In the genomic region with DNA sequence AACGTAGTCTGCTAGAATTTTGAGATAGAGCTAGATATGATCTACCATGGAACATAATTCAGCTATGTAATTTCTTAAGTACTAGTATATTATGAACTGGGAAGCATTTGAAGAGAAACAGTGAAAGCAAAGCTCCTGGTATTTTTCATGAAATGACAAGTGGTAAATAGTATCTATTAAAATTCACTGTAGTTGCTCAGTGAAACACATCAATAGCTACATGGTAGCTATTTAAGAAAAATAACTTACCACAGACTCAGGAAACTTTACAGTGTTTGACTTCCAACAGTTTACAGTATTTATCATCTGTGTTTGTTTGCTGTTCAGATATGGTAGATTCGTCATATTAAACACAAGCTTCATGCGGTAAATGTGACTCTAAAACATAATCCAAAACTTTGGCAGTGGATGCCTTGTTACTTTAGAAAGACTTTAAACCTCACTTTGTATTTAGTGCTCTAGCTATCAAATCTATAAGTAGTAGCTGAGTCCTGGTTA, we compare ENCODE assay signal across 1 cellular context.
TF ChIP-seq lines count a peak whose summit lies in the region.

No MANE protein-coding gene starts in this region.

TF ChIP-seq in IMR-90, 13 proteins besides CTCF, POLR2A, EP300 and RAD21:
- TF ChIP-seq NFE2L2 (IDR thresholded peaks at IDR 0.05; ENCODE audit: low read depth, low read length) (no peak), MAZ (IDR thresholded peaks at IDR 0.05; ENCODE audit: borderline replicate concordance, low read depth, low read length) (no peak), MAFK (IDR thresholded peaks at IDR 0.05; ENCODE audit: low read depth, low read length) (no peak), RCOR1 (IDR thresholded peaks at IDR 0.05; ENCODE audit: insufficient replicate concordance, low read length) (no peak), RFX5 (IDR thresholded peaks at IDR 0.05; ENCODE audit: low read depth, low read length) (no peak), CEBPB (IDR thresholded peaks at IDR 0.05; ENCODE audit: low read depth, low read length) (no peak), BHLHE40 (IDR thresholded peaks at IDR 0.05; ENCODE audit: low read depth, low read length) (no peak), FOS (IDR thresholded peaks at IDR 0.05; ENCODE audit: low read depth, low read length) (no peak), CHD1 (IDR thresholded peaks at IDR 0.05; ENCODE audit: low read depth, low read length) (no peak), MXI1 (IDR thresholded peaks at IDR 0.05; ENCODE audit: borderline replicate concordance, low read depth, low read length) (no peak), SMC3 (IDR thresholded peaks at IDR 0.05; ENCODE audit: low read depth, low read length) (no peak)
- TF ChIP-seq, protein P1, sequence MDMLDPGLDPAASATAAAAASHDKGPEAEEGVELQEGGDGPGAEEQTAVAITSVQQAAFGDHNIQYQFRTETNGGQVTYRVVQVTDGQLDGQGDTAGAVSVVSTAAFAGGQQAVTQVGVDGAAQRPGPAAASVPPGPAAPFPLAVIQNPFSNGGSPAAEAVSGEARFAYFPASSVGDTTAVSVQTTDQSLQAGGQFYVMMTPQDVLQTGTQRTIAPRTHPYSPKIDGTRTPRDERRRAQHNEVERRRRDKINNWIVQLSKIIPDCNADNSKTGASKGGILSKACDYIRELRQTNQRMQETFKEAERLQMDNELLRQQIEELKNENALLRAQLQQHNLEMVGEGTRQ (IDR thresholded peaks at IDR 0.05; ENCODE audit: low read depth, low read length), result no peak
- TF ChIP-seq, protein P2, sequence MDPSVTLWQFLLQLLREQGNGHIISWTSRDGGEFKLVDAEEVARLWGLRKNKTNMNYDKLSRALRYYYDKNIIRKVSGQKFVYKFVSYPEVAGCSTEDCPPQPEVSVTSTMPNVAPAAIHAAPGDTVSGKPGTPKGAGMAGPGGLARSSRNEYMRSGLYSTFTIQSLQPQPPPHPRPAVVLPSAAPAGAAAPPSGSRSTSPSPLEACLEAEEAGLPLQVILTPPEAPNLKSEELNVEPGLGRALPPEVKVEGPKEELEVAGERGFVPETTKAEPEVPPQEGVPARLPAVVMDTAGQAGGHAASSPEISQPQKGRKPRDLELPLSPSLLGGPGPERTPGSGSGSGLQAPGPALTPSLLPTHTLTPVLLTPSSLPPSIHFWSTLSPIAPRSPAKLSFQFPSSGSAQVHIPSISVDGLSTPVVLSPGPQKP (IDR thresholded peaks at IDR 0.05; ENCODE audit: borderline replicate concordance, low read depth, low read length), result no peak
